26 cellular contexts compared by ENCODE assay signal in the genomic region with DNA sequence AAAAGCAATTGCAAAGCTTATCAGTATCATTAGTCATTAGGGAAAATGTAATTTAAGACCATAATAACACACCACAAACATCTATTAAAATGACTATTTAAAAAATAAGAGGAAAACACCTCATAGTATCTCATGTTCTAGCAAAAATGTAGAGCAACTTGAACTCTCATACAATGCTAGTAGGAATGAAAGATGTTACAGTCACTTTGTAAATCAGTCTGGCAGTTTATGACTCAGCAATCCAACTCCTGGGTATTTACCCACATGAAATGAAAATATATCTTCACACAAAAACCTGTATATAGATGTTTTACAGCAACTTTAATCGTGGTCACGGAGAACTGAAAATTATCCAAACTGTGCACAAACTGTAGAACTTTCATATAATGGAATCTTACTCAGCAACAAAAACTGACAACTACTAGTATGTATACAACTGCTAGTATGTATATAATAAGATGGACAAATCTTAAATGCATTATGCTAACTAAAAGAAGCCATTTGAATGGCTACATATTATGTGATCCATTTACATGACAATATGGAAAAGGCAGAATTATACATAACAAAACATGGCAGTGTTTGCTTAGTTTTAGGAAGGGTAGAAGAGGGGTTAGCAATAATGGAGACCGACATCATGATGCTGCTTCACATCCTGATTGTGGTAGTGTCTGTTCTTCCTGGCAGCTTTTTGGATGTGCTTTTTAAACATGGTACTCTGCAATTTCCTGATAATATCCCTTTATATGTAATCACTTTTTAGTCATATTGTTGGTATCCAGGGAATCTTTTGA.
DNase-seq lines count a peak whose midpoint lies in the region; ATAC-seq, FAIRE-seq and TF ChIP-seq lines count a peak whose summit lies in the region.
"Had no signal": no experiment of that assay in that cellular context is flagged by ENCODE, and none has a peak within 500 bp of the region (broad histone marks: within the 10 kb centered on the region; RNA-seq: fewer than 3 reads in every experiment).

No MANE protein-coding gene starts in this region.

- H3K18ac ChIP-seq in mesenchymal stem cell (ENCODE audit: low read depth in 1 of 2, low read length in 2 of 2) = no peak overlapping the region

- H4K8ac ChIP-seq in mesenchymal stem cell (ENCODE audit: low read length) = no peak overlapping the region

- no peak for TF ChIP-seq POLR2A in stomach (IDR thresholded peaks at IDR 0.05)

- no peak overlapping the region for H3K23ac ChIP-seq in mesenchymal stem cell (ENCODE audit: low read length in 2 of 2)

- H2AK5ac ChIP-seq in mesenchymal stem cell (ENCODE audit: low read length, severe bottlenecking) = no peak overlapping the region

- intact Hi-C loops in stomach (cut with DNase I; ENCODE audit: low total_unique reads) = no loop called here

- H3K9me3 Mint-ChIP-seq in astrocyte (ENCODE audit: unreplicated experiment) = peaks cover 4% of the 10 kb centered on the region

- no peak overlapping the region for H3K4ac ChIP-seq in mesenchymal stem cell (ENCODE audit: low read depth in 1 of 2, low read length in 2 of 2)

- H3K9ac ChIP-seq in astrocyte (ENCODE audit: low read length) (no peak overlapping the region), mesenchymal stem cell (ENCODE audit: low read length) (no peak overlapping the region)

- H2AFZ ChIP-seq in astrocyte (ENCODE audit: low read depth, low read length) = no peak overlapping the region
- H2AFZ ChIP-seq in mesenchymal stem cell (ENCODE audit: low read depth, low read length) = no peak overlapping the region

- TF ChIP-seq CTCF in astrocyte (IDR thresholded peaks at IDR 0.05; ENCODE audit: insufficient read depth, low read depth, low read length) (no peak), stomach (IDR thresholded peaks at IDR 0.05) (no peak), D721Med (IDR thresholded peaks at IDR 0.05; ENCODE audit: insufficient read depth, missing control alignments) (no peak)

- no peaks in the 10 kb centered on the region for H3K36me3 Mint-ChIP-seq in astrocyte (ENCODE audit: low read depth, unreplicated experiment)
- H3K36me3 Mint-ChIP-seq: activated naive CD8-positive, alpha-beta T cell treated with anti-CD3 and anti-CD28 coated beads for 36 hours; CD14-positive monocyte; IgD-negative memory B cell; naive thymus-derived CD4-positive, alpha-beta T cell; stimulated activated naive B cell treated with anti-CD40 and anti-IgM and Interleukin-4, amounts not matched to agents 10 μg/mL and 1 μg/mL and 100 μg/mL, for 72 hours had no signal

- H3K4me2 ChIP-seq in astrocyte (ENCODE audit: low read length) = no peak overlapping the region
- H3K4me2 ChIP-seq in mesenchymal stem cell (ENCODE audit: low read length, poor library complexity, severe bottlenecking) = no peak overlapping the region

- peaks cover 23% of the 10 kb centered on the region for H3K4me1 Mint-ChIP-seq in astrocyte (ENCODE audit: low read depth, unreplicated experiment)
- H3K4me1 Mint-ChIP-seq: activated naive CD8-positive, alpha-beta T cell treated with anti-CD3 and anti-CD28 coated beads for 36 hours; CD14-positive monocyte; central memory CD8-positive, alpha-beta T cell; IgD-negative memory B cell; naive thymus-derived CD4-positive, alpha-beta T cell; stimulated activated naive B cell treated with anti-CD40 and anti-IgM and Interleukin-4, amounts not matched to agents 10 μg/mL and 1 μg/mL and 100 μg/mL, for 72 hours had no signal

- H4K20me1 ChIP-seq in astrocyte (ENCODE audit: insufficient read depth, low read length) = no peaks in the 10 kb centered on the region

- H3K27me3 Mint-ChIP-seq in astrocyte (ENCODE audit: low read depth, unreplicated experiment) = no peaks in the 10 kb centered on the region
- H3K27me3 Mint-ChIP-seq: activated naive CD8-positive, alpha-beta T cell treated with anti-CD3 and anti-CD28 coated beads for 36 hours; central memory CD8-positive, alpha-beta T cell; IgD-negative memory B cell; naive thymus-derived CD4-positive, alpha-beta T cell; progenitor cell of endocrine pancreas; stimulated activated naive B cell treated with anti-CD40 and anti-IgM and Interleukin-4, amounts not matched to agents 10 μg/mL and 1 μg/mL and 100 μg/mL, for 72 hours had no signal

- peak overlapping the region; percentile 81 for H3K27ac Mint-ChIP-seq in astrocyte (ENCODE audit: unreplicated experiment)
- H3K27ac Mint-ChIP-seq: activated naive CD8-positive, alpha-beta T cell treated with anti-CD3 and anti-CD28 coated beads for 36 hours; CD14-positive monocyte; IgD-negative memory B cell; naive thymus-derived CD4-positive, alpha-beta T cell; progenitor cell of endocrine pancreas; stimulated activated naive B cell treated with anti-CD40 and anti-IgM and Interleukin-4, amounts not matched to agents 10 μg/mL and 1 μg/mL and 100 μg/mL, for 72 hours had no signal

- H3K36me3 ChIP-seq in astrocyte (ENCODE audit: insufficient read depth, low read length) (no peaks in the 10 kb centered on the region), mesenchymal stem cell (ENCODE audit: control insufficient read depth in 1 of 2, insufficient read depth in 2 of 2, low read depth in 1 of 2, low read length in 2 of 2) (no peaks in the 10 kb centered on the region), stomach (no peaks in the 10 kb centered on the region)
- H3K36me3 ChIP-seq: left ventricle myocardium inferior, right lobe of liver, SJSA1, suprapubic skin, upper lobe of right lung had no signal

- no peak overlapping the region for H3K4me3 Mint-ChIP-seq in astrocyte (ENCODE audit: unreplicated experiment)
- H3K4me3 Mint-ChIP-seq: activated naive CD8-positive, alpha-beta T cell treated with anti-CD3 and anti-CD28 coated beads for 36 hours; CD14-positive monocyte; central memory CD8-positive, alpha-beta T cell; IgD-negative memory B cell; naive thymus-derived CD4-positive, alpha-beta T cell; stimulated activated naive B cell treated with anti-CD40 and anti-IgM and Interleukin-4, amounts not matched to agents 10 μg/mL and 1 μg/mL and 100 μg/mL, for 72 hours had no signal

- no peak overlapping the region for H2BK12ac ChIP-seq in mesenchymal stem cell (ENCODE audit: low read length in 2 of 2)

- H2BK5ac ChIP-seq in mesenchymal stem cell (ENCODE audit: low read depth, low read length, poor library complexity, severe bottlenecking) = no peak overlapping the region

- 100% methylated on average over 1 of the region's 3 CpGs for whole genome bisulfite sequencing in mesenchymal stem cell
- 83 to 91% (median 86%) methylated on average over 3 of the region's 3 CpGs for WGBS in stomach, 5 donors

- ATAC-seq in GM18868 (IDR thresholded peaks at IDR 0.05; ENCODE audit: unreplicated experiment) (peak; percentile 86), HG03432 (IDR thresholded peaks at IDR 0.05; ENCODE audit: unreplicated experiment) (peak; percentile 46)
- ATAC-seq: naive thymus-derived CD4-positive, alpha-beta T cell; right lobe of liver; stimulated activated naive B cell treated with anti-CD40 and anti-IgM and Interleukin-4, amounts not matched to agents 10 μg/mL and 1 μg/mL and 100 μg/mL, for 72 hours; upper lobe of right lung had no signal

- no peak overlapping the region for H2BK15ac ChIP-seq in mesenchymal stem cell (ENCODE audit: low read depth, poor library complexity, severe bottlenecking)

- no peak overlapping the region for H3K14ac ChIP-seq in mesenchymal stem cell (ENCODE audit: low read length in 2 of 2)

- H3K79me2 ChIP-seq in astrocyte (ENCODE audit: insufficient read depth, low read length) = no peaks in the 10 kb centered on the region

- H3K27ac ChIP-seq in astrocyte (ENCODE audit: low read depth, low read length) = no peak overlapping the region
- H3K27ac ChIP-seq in mesenchymal stem cell (ENCODE audit: low read length, poor library complexity, severe bottlenecking) = no peak overlapping the region
- no peak overlapping the region for H3K27ac ChIP-seq in stomach
- H3K27ac ChIP-seq: left ventricle myocardium inferior, right lobe of liver, SJSA1, suprapubic skin, upper lobe of right lung had no signal

- H3K27me3 ChIP-seq in astrocyte (ENCODE audit: insufficient read depth, low read length) (no peaks in the 10 kb centered on the region), mesenchymal stem cell (ENCODE audit: control insufficient read depth in 1 of 2, insufficient read depth in 1 of 2, low read length in 2 of 2) (no peaks in the 10 kb centered on the region), stomach (no peaks in the 10 kb centered on the region)
- H3K27me3 ChIP-seq: right lobe of liver, SJSA1, suprapubic skin, upper lobe of right lung had no signal

- no peaks in the 10 kb centered on the region for H3K79me1 ChIP-seq in mesenchymal stem cell (replicated peaks; ENCODE audit: low read length, poor library complexity, severe bottlenecking)

- no peaks in the 10 kb centered on the region for H3K9me3 ChIP-seq in astrocyte (ENCODE audit: insufficient read depth, low read depth, low read length)
- peaks cover 7% of the 10 kb centered on the region for H3K9me3 ChIP-seq in mesenchymal stem cell (ENCODE audit: control insufficient read depth, low read length)
- no peaks in the 10 kb centered on the region for H3K9me3 ChIP-seq in stomach
- H3K9me3 ChIP-seq: right lobe of liver, SJSA1, suprapubic skin, upper lobe of right lung had no signal

- H3K4me1 ChIP-seq in astrocyte (ENCODE audit: insufficient read depth, low read length) (no peaks in the 10 kb centered on the region), mesenchymal stem cell (ENCODE audit: control insufficient read depth, insufficient read depth, low read depth, low read length) (no peaks in the 10 kb centered on the region), stomach (no peaks in the 10 kb centered on the region)
- H3K4me1 ChIP-seq: left ventricle myocardium inferior, right lobe of liver, SJSA1, suprapubic skin, upper lobe of right lung had no signal

- no peak overlapping the region for H2BK120ac ChIP-seq in mesenchymal stem cell (ENCODE audit: low read depth, low read length)

- DNase-seq in astrocyte (ENCODE audit: low read depth) (peak; percentile 16), mesenchymal stem cell (peak; percentile 28), LoVo (ENCODE audit: low spot score) (no peak), stomach (no peak), D721Med (ENCODE audit: insufficient read length, low spot score) (no peak)
- DNase-seq: activated effector memory CD4-positive, alpha-beta T cell treated with anti-CD3 and anti-CD28 coated beads, Interleukin-2, amount 50 U/mL, for 16 hours; activated naive CD8-positive, alpha-beta T cell treated with anti-CD3 and anti-CD28 coated beads for 36 hours; activated T-cell treated with anti-CD3 and anti-CD28 coated beads, Interleukin-2, amount 50 U/mL, for 1 hour; GDM1; left ventricle myocardium inferior; naive thymus-derived CD4-positive, alpha-beta T cell; NCI-H1105 treated with DMSO at 0.1 percent for 48 hours; NCI-H2029; NCI-H345; right lobe of liver; stimulated activated naive B cell treated with anti-CD40 and anti-IgM and Interleukin-4, amounts not matched to agents 10 μg/mL and 1 μg/mL and 100 μg/mL, for 72 hours; upper lobe of right lung had no signal

- no peak overlapping the region for H4K91ac ChIP-seq in mesenchymal stem cell (ENCODE audit: low read length)

- FAIRE-seq in astrocyte (lab: Jason Lieb, UNC) (peak; percentile 56), D721Med (lab: Jason Lieb, UNC) (no peak)
- FAIRE-seq: islet of Langerhans had no signal

- H3K4me3 ChIP-seq in astrocyte (ENCODE audit: insufficient read depth, low read depth, low read length) (no peak overlapping the region), mesenchymal stem cell (ENCODE audit: insufficient read depth in 1 of 2, low read depth in 1 of 2, low read length in 2 of 2) (no peak overlapping the region), stomach (no peak overlapping the region)
- H3K4me3 ChIP-seq: left ventricle myocardium inferior, right lobe of liver, SJSA1, suprapubic skin, upper lobe of right lung had no signal

- TF ChIP-seq EP300 in stomach (IDR thresholded peaks at IDR 0.05) = no peak

Comparison
In these comparisons a context has a peak if more than half of its experiments do, and no peak if none do; other contexts are left out.
1. DNase-seq: peak in astrocyte (single experiment) and mesenchymal stem cell (single experiment); none in LoVo (single experiment), stomach (single experiment) and D721Med (single experiment).